In the genomic region with DNA sequence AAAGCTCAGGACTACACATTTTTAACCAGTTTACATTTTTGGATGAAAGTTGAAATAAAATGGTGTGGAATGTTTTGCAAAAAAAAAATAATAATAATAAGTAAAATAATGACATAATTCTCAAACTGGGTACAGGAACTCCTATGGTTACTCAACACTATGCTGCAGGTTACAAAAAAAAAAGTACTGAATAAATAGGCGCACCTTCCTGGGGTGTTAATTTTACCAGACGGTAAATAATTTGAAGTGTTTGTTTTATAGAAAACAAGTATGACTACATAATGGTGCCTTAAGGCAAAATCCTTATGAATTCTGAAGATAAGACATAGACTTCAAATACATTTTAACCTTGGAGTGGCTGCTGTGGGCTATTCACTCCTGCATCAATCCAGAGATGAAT, we compare ENCODE assay signal across 27 cellular contexts.
"Had no signal": no experiment of that assay in that cellular context is flagged by ENCODE, and none has a peak within 500 bp of the region (broad histone marks: within the 10 kb centered on the region; RNA-seq: fewer than 3 reads in every experiment).

No MANE protein-coding gene starts in this region.

- H3K9me3 ChIP-seq: body of pancreas, colonic mucosa, gastroesophageal sphincter, heart right ventricle had no signal

- DNase-seq: activated CD4-positive, alpha-beta memory T cell treated with anti-CD3 and anti-CD28 coated beads, Interleukin-2, amount 10 ng/mL, durations not matched to agents 7 days and 5 days; activated CD4-positive, alpha-beta T cell treated with anti-CD3 and anti-CD28 coated beads for 1 hour; activated CD4-positive, alpha-beta T cell treated with anti-CD3 and anti-CD28 coated beads for 4 hours; activated CD4-positive, alpha-beta T cell treated with anti-CD3 and anti-CD28 coated beads, Interleukin-2, amount 10 ng/mL, durations not matched to agents 7 days and 5 days; activated CD4-positive, alpha-beta T cell treated with anti-CD3 and anti-CD28 coated beads, Interleukin-2, amount 50 U/mL, for 4 hours; activated CD8-positive, alpha-beta memory T cell treated with anti-CD3 and anti-CD28 coated beads, Interleukin-2, amount 50 U/mL, for 48 hours; activated gamma-delta T cell; activated naive CD4-positive, alpha-beta T cell treated with anti-CD3 and anti-CD28 coated beads, Interleukin-2, amount 50 U/mL, for 16 hours; activated naive CD4-positive, alpha-beta T cell treated with Interleukin-2 at 50 U/mL for 16 hours; activated T-cell treated with anti-CD3 and anti-CD28 coated beads for 4 hours; activated T-cell treated with anti-CD3 and anti-CD28 coated beads, Interleukin-2, amount 50 U/mL, for 24 hours; activated T-cell treated with anti-CD3 and anti-CD28 coated beads, Interleukin-2, amount 50 U/mL, for 72 hours; amniotic stem cell; anterior cingulate cortex; body of pancreas; central memory CD4-positive, alpha-beta T cell; cerebellar nuclear complex; colonic mucosa; effector CD8-positive, alpha-beta T cell; foreskin melanocyte; heart right ventricle; T-helper 2 cell had no signal

- H3K27me3 ChIP-seq: body of pancreas, cardiac muscle cell, colonic mucosa, gastroesophageal sphincter, heart right ventricle had no signal

- H3K27ac ChIP-seq: body of pancreas, cardiac muscle cell, colonic mucosa, gastroesophageal sphincter, heart right ventricle, VCaP had no signal

- H3K4me3 ChIP-seq: body of pancreas, cardiac muscle cell, colonic mucosa, gastroesophageal sphincter, heart right ventricle had no signal

- ATAC-seq: activated T-cell treated with anti-CD3 and anti-CD28 coated beads, Interleukin-2, amount 50 U/mL, for 72 hours; body of pancreas; esophagus mucosa; gastroesophageal sphincter; heart right ventricle; WTC11 had no signal

- H3K36me3 ChIP-seq: cardiac muscle cell, colonic mucosa, gastroesophageal sphincter, heart right ventricle had no signal

- H3K4me1 ChIP-seq: body of pancreas, colonic mucosa had no signal
